In the genomic region with DNA sequence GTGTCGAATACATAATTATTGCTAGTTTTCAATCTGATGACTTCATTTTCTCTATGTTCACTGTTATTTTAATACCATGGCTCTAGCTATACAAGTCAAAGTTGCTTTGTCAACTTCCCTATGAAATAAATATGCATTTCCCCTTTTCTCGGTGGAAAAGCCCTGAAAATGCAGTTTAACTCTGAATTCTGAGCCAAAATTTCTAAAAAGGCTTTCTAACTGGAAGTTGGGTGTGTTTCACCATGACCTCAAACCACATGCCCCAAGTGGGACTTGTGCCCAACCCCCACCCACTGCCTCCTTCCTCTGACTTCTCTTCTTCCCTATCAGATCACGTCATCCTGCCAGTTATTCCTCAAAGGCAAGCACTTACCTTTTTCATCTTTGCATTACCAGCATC, we compare ENCODE assay signal across 13 cellular contexts. TPM values are rescaled to one million over a fixed set of nuclear protein-coding genes. Genes with fewer than 3 reads are reported as not detected.
DNase-seq lines count a peak whose midpoint lies in the region; ATAC-seq, FAIRE-seq and TF ChIP-seq lines count a peak whose summit lies in the region.
"Had no signal": no experiment of that assay in that cellular context is flagged by ENCODE, and none has a peak within 500 bp of the region (broad histone marks: within the 10 kb centered on the region; RNA-seq: fewer than 3 reads in every experiment).

No MANE protein-coding gene starts in this region.

- TF ChIP-seq CTCF in right lobe of liver (IDR thresholded peaks at IDR 0.05) (no peak), HepG2 (CRISPR knock-in tag; IDR thresholded peaks at IDR 0.05) (no peak), lower leg skin (IDR thresholded peaks at IDR 0.05) (no peak), H9 (conservative IDR thresholded peaks at IDR 0.05) (no peak)

- peak overlapping the region; percentile 31 for H3K27ac Mint-ChIP-seq in activated naive CD8-positive, alpha-beta T cell treated with anti-CD3 and anti-CD28 coated beads, Interleukin-2, amount 10 ng/mL, durations not matched to agents 7 days and 5 days
- no peak overlapping the region for H3K27ac Mint-ChIP-seq in H9
- H3K27ac Mint-ChIP-seq: nephron had no signal

- no peak for TF ChIP-seq RAD21 in HepG2 (CRISPR knock-in tag; IDR thresholded peaks at IDR 0.05)

- H3K27ac ChIP-seq in right lobe of liver: peak overlapping the region in 1 of 3 donors; percentile 29
- H3K27ac ChIP-seq in HepG2 (ENCODE audit: extremely low read length, insufficient read depth, low read length): no peak overlapping the region
- no peak overlapping the region for H3K27ac ChIP-seq in aorta (ENCODE audit: low read depth in 1 of 2, low read length in 2 of 2)
- H3K27ac ChIP-seq in H9 (ENCODE audit: insufficient read length, low read depth, low read length): no peak overlapping the region

- H3K4me3 ChIP-seq in right lobe of liver (no peak overlapping the region), HepG2 (replicated peaks in 1 of 3; ENCODE audit: insufficient read depth in 1 of 3, low read depth in 2 of 3, low read length in 3 of 3) (no peak overlapping the region), lower leg skin (ENCODE audit: low read depth, poor library complexity, severe bottlenecking) (no peak overlapping the region), aorta (ENCODE audit: low read length in 2 of 2) (no peak overlapping the region)

- H3K23me2 ChIP-seq in H9 (ENCODE audit: insufficient read length, low read depth, low read length, poor library complexity, severe bottlenecking): no peaks in the 10 kb centered on the region

- H2AFZ ChIP-seq in HepG2 (ENCODE audit: low read length) (no peak overlapping the region), H9 (ENCODE audit: low read length) (no peak overlapping the region)

- H2BK12ac ChIP-seq in H9 (ENCODE audit: insufficient read length, low read depth, low read length): no peak overlapping the region

- H3K18ac ChIP-seq in H9 (ENCODE audit: insufficient read length, low read depth, low read length): no peak overlapping the region

- no peak overlapping the region for H4K91ac ChIP-seq in H9 (ENCODE audit: insufficient read length, low read depth, low read length)

- peaks cover 61% of the 10 kb centered on the region for H3K36me3 Mint-ChIP-seq in activated naive CD8-positive, alpha-beta T cell treated with anti-CD3 and anti-CD28 coated beads, Interleukin-2, amount 10 ng/mL, durations not matched to agents 7 days and 5 days
- H3K36me3 Mint-ChIP-seq in H9 (ENCODE audit: insufficient read depth in 1 of 3, low read depth in 3 of 3): peaks cover 0 to 28% (median 0%) of the 10 kb centered on the region in 3 experiments; a peak in 5 of 7 replicates

- peak overlapping the region; percentile 53 for H3K4me3 Mint-ChIP-seq in activated naive CD8-positive, alpha-beta T cell treated with anti-CD3 and anti-CD28 coated beads, Interleukin-2, amount 10 ng/mL, durations not matched to agents 7 days and 5 days
- H3K4me3 Mint-ChIP-seq in H9: no peak overlapping the region
- H3K4me3 Mint-ChIP-seq: nephron had no signal

- no peak overlapping the region for H3T11ph ChIP-seq in H9 (ENCODE audit: low read length)

- no peaks in the 10 kb centered on the region for H3K27me3 ChIP-seq in right lobe of liver
- no peaks in the 10 kb centered on the region for H3K27me3 ChIP-seq in HepG2 (ENCODE audit: control insufficient read depth in 1 of 2, insufficient read depth in 2 of 2, low read length in 2 of 2)
- no peaks in the 10 kb centered on the region for H3K27me3 ChIP-seq in aorta (ENCODE audit: control insufficient read depth in 1 of 2, insufficient read depth in 2 of 2, low read length in 1 of 2)
- no peaks in the 10 kb centered on the region for H3K27me3 ChIP-seq in H9 (ENCODE audit: insufficient read depth, low read length)

- no peaks in the 10 kb centered on the region for H3K9me3 ChIP-seq in right lobe of liver
- no peaks in the 10 kb centered on the region for H3K9me3 ChIP-seq in HepG2 (ENCODE audit: low read length)
- no peaks in the 10 kb centered on the region for H3K9me3 ChIP-seq in aorta (ENCODE audit: control insufficient read depth, low read length)
- no peaks in the 10 kb centered on the region for H3K9me3 ChIP-seq in H9 (ENCODE audit: control insufficient read depth, low read depth, low read length)

- no peak overlapping the region for H2AK5ac ChIP-seq in H9 (ENCODE audit: insufficient read length, low read length)

- ATAC-seq in right lobe of liver (peak; percentile 45 to 65 (median 54)), HepG2 (no peak), aorta (ENCODE audit: low FRiP score) (peak; percentile 57)
- no peak for ATAC-seq in activated naive CD8-positive, alpha-beta T cell treated with anti-CD3 and anti-CD28 coated beads, Interleukin-2, amount 10 ng/mL, durations not matched to agents 7 days and 5 days (ENCODE audit: low read depth)

- no peak overlapping the region for H3K14ac ChIP-seq in H9 (ENCODE audit: insufficient read depth, low read length)

- peaks cover 61% of the 10 kb centered on the region for H3K4me1 Mint-ChIP-seq in activated naive CD8-positive, alpha-beta T cell treated with anti-CD3 and anti-CD28 coated beads, Interleukin-2, amount 10 ng/mL, durations not matched to agents 7 days and 5 days
- H3K4me1 Mint-ChIP-seq in H9: peaks cover 0 to 5% of the 10 kb centered on the region in 2 experiments; a peak in 1 of 4 replicates
- H3K4me1 Mint-ChIP-seq: nephron had no signal

- H2BK20ac ChIP-seq in H9 (ENCODE audit: low read depth, low read length, poor library complexity, severe bottlenecking): no peak overlapping the region

- BruUV-seq in HepG2 (replicated peaks; lab: Mats Ljungman, UMichigan): no TSS peak

- peaks cover 2% of the 10 kb centered on the region for H3K9me3 Mint-ChIP-seq in activated naive CD8-positive, alpha-beta T cell treated with anti-CD3 and anti-CD28 coated beads, Interleukin-2, amount 10 ng/mL, durations not matched to agents 7 days and 5 days
- no peaks in the 10 kb centered on the region for H3K9me3 Mint-ChIP-seq in H9
- H3K9me3 Mint-ChIP-seq: nephron had no signal

- H3K23ac ChIP-seq in H9 (ENCODE audit: insufficient read length, low read depth, low read length): no peak overlapping the region

- no peak overlapping the region for H2BK5ac ChIP-seq in H9 (ENCODE audit: insufficient read length, low read length)

- TF ChIP-seq POLR2A in right lobe of liver (IDR thresholded peaks at IDR 0.05): no peak
- TF ChIP-seq POLR2A in HepG2 (IDR thresholded peaks at IDR 0.05; ENCODE audit: insufficient read depth in 1 of 2, low read depth in 2 of 2, low read length in 2 of 2): no peak
- TF ChIP-seq POLR2A in lower leg skin (IDR thresholded peaks at IDR 0.05): no peak

- H4K5ac ChIP-seq in H9 (ENCODE audit: insufficient read length, low read depth, low read length): no peak overlapping the region

- H4K8ac ChIP-seq in H9 (replicated peaks; ENCODE audit: insufficient read length, low read depth, low read length): no peak overlapping the region

- H3K27me3 Mint-ChIP-seq in activated naive CD8-positive, alpha-beta T cell treated with anti-CD3 and anti-CD28 coated beads, Interleukin-2, amount 10 ng/mL, durations not matched to agents 7 days and 5 days: no peaks in the 10 kb centered on the region
- H3K27me3 Mint-ChIP-seq in H9 (ENCODE audit: low read depth): no peaks in the 10 kb centered on the region

- TF ChIP-seq EP300 in HepG2 (IDR thresholded peaks at IDR 0.05; ENCODE audit: low read depth in 2 of 2, low read length in 2 of 2) (no peak), HepG2 (CRISPR knock-in tag; IDR thresholded peaks at IDR 0.05; ENCODE audit: borderline replicate concordance) (no peak)

- no peak overlapping the region for H3K56ac ChIP-seq in H9 (ENCODE audit: insufficient read length, low read depth, low read length)

- POLR2A ChIA-PET in HepG2 (lab: Yijun Ruan, JAX): interaction anchor here (0.8 kb wide), 2 partner anchors 9 to 78 kb away, joined by 3 read pairs; partner anchors contain the start of gene MKNK1
- POLR2A ChIA-PET in activated naive CD8-positive, alpha-beta T cell treated with anti-CD3 and anti-CD28 coated beads, Interleukin-2, amount 10 ng/mL, durations not matched to agents 7 days and 5 days (lab: Charles Lee): interaction anchor here (1.8 to 2.4 kb wide), 3 partner anchors 9 to 13 kb away, joined by 6 to 14 read pairs (median 14); partner anchors contain the start of gene MKNK1

- H2BK15ac ChIP-seq in H9 (ENCODE audit: low read depth, low read length): no peak overlapping the region

- H2BK120ac ChIP-seq in H9 (ENCODE audit: low read depth, low read length, poor library complexity, severe bottlenecking): no peak overlapping the region

- H3K4me2 ChIP-seq in HepG2 (ENCODE audit: low read depth, low read length): no peak overlapping the region
- no peak overlapping the region for H3K4me2 ChIP-seq in H9 (ENCODE audit: insufficient read depth, insufficient read length, low read length)

- H3K36me3 ChIP-seq in right lobe of liver (peaks cover 0 to 39% (median 17%) of the 10 kb centered on the region in 4 donors), HepG2 (replicated peaks in 1 of 2; ENCODE audit: control insufficient read depth in 1 of 2, insufficient read depth in 2 of 2, low read length in 2 of 2) (peaks cover 7 to 36% of the 10 kb centered on the region in 2 experiments; a peak in 4 of 5 replicates), aorta (ENCODE audit: control insufficient read depth in 1 of 2, insufficient read depth in 2 of 2, low read length in 1 of 2) (peaks cover 8 to 9% of the 10 kb centered on the region in 2 donors)

- no peaks in the 10 kb centered on the region for H3K79me2 ChIP-seq in HepG2 (ENCODE audit: insufficient read depth, low read length)
- no peaks in the 10 kb centered on the region for H3K79me2 ChIP-seq in H9 (ENCODE audit: insufficient read depth, low read length)

- WGBS in right lobe of liver (ENCODE audit: insufficient coverage, low coverage, low lambda C conversion rate, missing lambda C conversion rate): 45% methylated on average over 3 of the region's 3 CpGs
- 96% methylated on average over 3 of the region's 3 CpGs for WGBS in HepG2 (ENCODE audit: low lambda C conversion rate)
- WGBS in lower leg skin, 2 donors: 33 to 47% methylated on average over 3 of the region's 3 CpGs
- 52 to 56% methylated on average over 3 of the region's 3 CpGs for WGBS in aorta, 2 donors
- WGBS in H9 (ENCODE audit: extremely low coverage, insufficient read length, low lambda C conversion rate): no CpG with 5 or more reads among the region's 3 CpGs

- CTCF ChIA-PET in HepG2 (lab: Yijun Ruan, JAX; ENCODE audit: low intra/inter-chr PET ratio, low total read pairs): no interaction called here

- H4K20me1 ChIP-seq in HepG2 (ENCODE audit: insufficient read depth, low read length) (no peaks in the 10 kb centered on the region), H9 (ENCODE audit: control insufficient read depth, insufficient read depth, insufficient read length) (no peaks in the 10 kb centered on the region)

- no peak for FAIRE-seq in HepG2 (lab: Jason Lieb, UNC)

- intact Hi-C loops in right lobe of liver (cut with DNase I) (no loop called here), HepG2 (cut with micrococcal nuclease; ENCODE audit: unreplicated experiment) (no loop called here), lower leg skin (cut with DNase I; ENCODE audit: low total_unique reads) (no loop called here), aorta (cut with DNase I) (no loop called here)

- H3K4me1 ChIP-seq in right lobe of liver (no peaks in the 10 kb centered on the region), HepG2 (ENCODE audit: insufficient read depth, low read length) (0 out of 2 replicates have a peak, but pooled peaks cover 3% of the 10 kb centered on the region), aorta (ENCODE audit: control insufficient read depth in 1 of 2, insufficient read depth in 2 of 2, low read length in 2 of 2) (no peaks in the 10 kb centered on the region), H9 (ENCODE audit: insufficient read depth, low read length) (no peaks in the 10 kb centered on the region; the same call in 1 of the 2 replicates)

- H3K9ac ChIP-seq in HepG2 (ENCODE audit: insufficient read depth, low read depth, low read length) (no peak overlapping the region), H9 (ENCODE audit: extremely low read depth, insufficient read length, low read length) (no peak overlapping the region)

- in situ Hi-C loops in HepG2 (cut with HindIII; ENCODE audit: extremely low pct_ligation_motif_present, low pct_unique_long_range_greater_than_20kb): no loop called here

- H3K79me1 ChIP-seq in H9 (ENCODE audit: insufficient read depth, low read depth, low read length, poor library complexity, severe bottlenecking): no peaks in the 10 kb centered on the region

- DNase-seq in right lobe of liver (peak in 2 of 3 donors; percentile 57 to 66), HepG2 (ENCODE audit: low spot score) (no peak), lower leg skin (ENCODE audit: low spot score in 2 of 2) (peak; percentile 78 to 92), aorta (peak; percentile 83 to 91), NCI-H2107 (lab: John Stamatoyannopoulos, UW) (no peak), H9 (no peak), H4 (ENCODE audit: low spot score) (no peak)
- DNase-seq in activated naive CD8-positive, alpha-beta T cell treated with anti-CD3 and anti-CD28 coated beads, Interleukin-2, amount 10 ng/mL, durations not matched to agents 7 days and 5 days: no peak
- DNase-seq: activated effector memory CD4-positive, alpha-beta T cell treated with Interleukin-2 at 50 U/mL for 16 hours; dermis blood vessel endothelial cell; stimulated activated CD4-positive, alpha-beta T cell treated with anti-CD3 and anti-CD28 coated beads, Interleukin-2, amount 100 ng/mL, for 48 hours; T1000 had no signal

- no peak overlapping the region for H3K4ac ChIP-seq in H9 (ENCODE audit: low read depth, low read length)

RNA-seq across cellular contexts. Expression of gene MKNK1, which starts 8.9 kb away (rescaled TPM):
- 10 to 100 TPM; 17.5 to 27.2 (median 20.8) TPM for total RNA-seq in right lobe of liver
- total RNA-seq in HepG2 (2016; rRNA removed; fragmentation: Illumina TruSeq; extraction: Trizol): 14.7 and 18.5 TPM in 2 replicates
- total RNA-seq in HepG2 (2016; cell fraction: cytosol; rRNA removed; fragmentation: Illumina TruSeq; extraction: Trizol; ENCODE audit: low read depth): 10.5 and 13.8 TPM in 2 replicates
- total RNA-seq in HepG2 (2016; cell fraction: insoluble cytoplasmic fraction; rRNA removed; fragmentation: Illumina TruSeq; extraction: Trizol): 14.4 and 19.1 TPM in 2 replicates
- 13.7 and 15.8 TPM in 2 replicates for total RNA-seq in HepG2 (2016; cell fraction: membrane; rRNA removed; fragmentation: Illumina TruSeq; extraction: Trizol)
- total RNA-seq in HepG2 (2016; cell fraction: nucleus; rRNA removed; fragmentation: Illumina TruSeq; extraction: Trizol): 21.2 and 21.4 TPM in 2 replicates
- polyA plus RNA-seq in HepG2 (2011; rRNA removed): 24.1 and 25.6 TPM in 2 replicates
- 16.8 and 17.9 TPM in 2 replicates for polyA plus RNA-seq in HepG2 (2011; cell fraction: cytosol; rRNA removed)
- 84.8 and 85.6 TPM in 2 replicates for polyA plus RNA-seq in HepG2 (2011; cell fraction: nucleus; rRNA removed)
- 16.8 and 18.6 TPM in 2 replicates for polyA plus RNA-seq in HepG2 (2012)
- polyA plus RNA-seq in HepG2 (2016; cell fraction: cytosol; fragmentation: Illumina TruSeq; extraction: Trizol; ENCODE audit: low read depth): 16.7 and 21.4 TPM in 2 replicates
- polyA plus RNA-seq in HepG2 (2016; cell fraction: insoluble cytoplasmic fraction; fragmentation: Illumina TruSeq; extraction: Trizol; ENCODE audit: low read depth): 20.0 and 23.4 TPM in 2 replicates
- polyA plus RNA-seq in HepG2 (2016; cell fraction: membrane; fragmentation: Illumina TruSeq; extraction: Trizol; ENCODE audit: low read depth): 14.8 and 17.5 TPM in 2 replicates
- polyA plus RNA-seq in HepG2 (2016; cell fraction: nucleus; fragmentation: Illumina TruSeq; extraction: Trizol; ENCODE audit: insufficient read depth, low read depth): 65.1 and 68.0 TPM in 2 replicates
- 29.1 and 38.2 TPM in 2 replicates for polyA minus RNA-seq in HepG2 (2011; rRNA and poly(A)+ RNA removed; ENCODE audit: low replicate concordance)
- 10.8 and 13.0 TPM in 2 replicates for polyA minus RNA-seq in HepG2 (2011; cell fraction: cytosol; rRNA and poly(A)+ RNA removed)
- 36.7 and 41.2 TPM in 2 replicates for polyA minus RNA-seq in HepG2 (2011; cell fraction: nucleus; rRNA and poly(A)+ RNA removed)
- total RNA-seq in activated naive CD8-positive, alpha-beta T cell treated with anti-CD3 and anti-CD28 coated beads, Interleukin-2, amount 10 ng/mL, durations not matched to agents 7 days and 5 days: 10 to 100 TPM; 65.4 to 70.2 TPM
- 10 to 100 TPM in 3 of 4 donors, 1 to 10 TPM in 1; 9.6 to 23.0 (median 13.7) TPM for total RNA-seq in lower leg skin
- 100 to 1,000 TPM in 1 of 2 donors, 10 to 100 TPM in 1; 64.2 to 111 TPM for total RNA-seq in aorta
- 10 to 100 TPM; 25.5 to 80.5 TPM for polyA plus RNA-seq in aorta
- total RNA-seq in H9 (2021): 12.9 and 13.4 TPM in 2 replicates
- total RNA-seq in H4 (2014; rRNA removed; shearing (Covaris generic)): 21.8 and 23.2 TPM in 2 replicates

RNA-seq across cellular contexts. Expression of gene MOB3C, which starts 21.5 kb away (rescaled TPM):
- 1 to 10 TPM; 2.6 to 6.3 (median 5.7) TPM for total RNA-seq in right lobe of liver
- total RNA-seq in HepG2 (2016; rRNA removed; fragmentation: Illumina TruSeq; extraction: Trizol): 3.1 and 3.5 TPM in 2 replicates
- total RNA-seq in HepG2 (2016; cell fraction: cytosol; rRNA removed; fragmentation: Illumina TruSeq; extraction: Trizol; ENCODE audit: low read depth): 0.79 and 1.5 TPM in 2 replicates
- total RNA-seq in HepG2 (2016; cell fraction: insoluble cytoplasmic fraction; rRNA removed; fragmentation: Illumina TruSeq; extraction: Trizol): 3.4 and 3.8 TPM in 2 replicates
- 3.4 and 3.6 TPM in 2 replicates for total RNA-seq in HepG2 (2016; cell fraction: membrane; rRNA removed; fragmentation: Illumina TruSeq; extraction: Trizol)
- total RNA-seq in HepG2 (2016; cell fraction: nucleus; rRNA removed; fragmentation: Illumina TruSeq; extraction: Trizol): 2.9 TPM in 2 replicates
- 4.1 and 6.8 TPM in 2 replicates for polyA plus RNA-seq in HepG2 (2011; rRNA removed)
- 3.7 and 4.9 TPM in 2 replicates for polyA plus RNA-seq in HepG2 (2011; cell fraction: cytosol; rRNA removed)
- polyA plus RNA-seq in HepG2 (2011; cell fraction: nucleus; rRNA removed): 10.1 and 10.6 TPM in 2 replicates
- 2.3 and 2.7 TPM in 2 replicates for polyA plus RNA-seq in HepG2 (2012)
- polyA plus RNA-seq in HepG2 (2016; cell fraction: cytosol; fragmentation: Illumina TruSeq; extraction: Trizol; ENCODE audit: low read depth): 1.1 TPM in 2 replicates
- 2.9 and 3.1 TPM in 2 replicates for polyA plus RNA-seq in HepG2 (2016; cell fraction: insoluble cytoplasmic fraction; fragmentation: Illumina TruSeq; extraction: Trizol; ENCODE audit: low read depth)
- polyA plus RNA-seq in HepG2 (2016; cell fraction: membrane; fragmentation: Illumina TruSeq; extraction: Trizol; ENCODE audit: low read depth): 2.2 and 2.4 TPM in 2 replicates
- 3.5 and 4.0 TPM in 2 replicates for polyA plus RNA-seq in HepG2 (2016; cell fraction: nucleus; fragmentation: Illumina TruSeq; extraction: Trizol; ENCODE audit: insufficient read depth, low read depth)
- polyA minus RNA-seq in HepG2 (2011; rRNA and poly(A)+ RNA removed; ENCODE audit: low replicate concordance): 6.7 and 10.0 TPM in 2 replicates
- polyA minus RNA-seq in HepG2 (2011; cell fraction: cytosol; rRNA and poly(A)+ RNA removed): 1.6 and 1.7 TPM in 2 replicates
- polyA minus RNA-seq in HepG2 (2011; cell fraction: nucleus; rRNA and poly(A)+ RNA removed): 5.7 and 7.6 TPM in 2 replicates
- 10 to 100 TPM; 21.0 to 23.8 TPM for total RNA-seq in activated naive CD8-positive, alpha-beta T cell treated with anti-CD3 and anti-CD28 coated beads, Interleukin-2, amount 10 ng/mL, durations not matched to agents 7 days and 5 days
- 10 to 100 TPM; 13.0 to 17.8 (median 13.6) TPM for total RNA-seq in lower leg skin
- 10 to 100 TPM; 23.2 to 31.2 TPM for total RNA-seq in aorta
- polyA plus RNA-seq in aorta: 10 to 100 TPM; 14.8 to 17.8 TPM
- 3.2 and 4.1 TPM in 2 replicates for total RNA-seq in H9 (2021)
- 4.3 and 6.6 TPM in 2 replicates for total RNA-seq in H4 (2014; rRNA removed; shearing (Covaris generic))

RNA-seq across cellular contexts. Expression of gene KNCN, which starts 43.7 kb away (rescaled TPM):
- total RNA-seq in right lobe of liver (not detected), HepG2 (2016; rRNA removed; fragmentation: Illumina TruSeq; extraction: Trizol) (not detected in 2 replicates), lower leg skin (not detected), aorta (not detected), H9 (2021) (not detected in 2 replicates)
- total RNA-seq in HepG2 (2016; cell fraction: cytosol; rRNA removed; fragmentation: Illumina TruSeq; extraction: Trizol; ENCODE audit: low read depth): not detected in 2 replicates
- total RNA-seq in HepG2 (2016; cell fraction: insoluble cytoplasmic fraction; rRNA removed; fragmentation: Illumina TruSeq; extraction: Trizol): not detected in 2 replicates
- total RNA-seq in HepG2 (2016; cell fraction: membrane; rRNA removed; fragmentation: Illumina TruSeq; extraction: Trizol): not detected in 2 replicates
- not detected in 2 replicates for total RNA-seq in HepG2 (2016; cell fraction: nucleus; rRNA removed; fragmentation: Illumina TruSeq; extraction: Trizol)
- polyA plus RNA-seq in HepG2 (2011; rRNA removed) (not detected in 2 replicates), aorta (under 1 TPM in 1 of 2 donors, not detected in 1; 0.15 TPM)
- polyA plus RNA-seq in HepG2 (2011; cell fraction: cytosol; rRNA removed): not detected in 2 replicates
- not detected in 2 replicates for polyA plus RNA-seq in HepG2 (2011; cell fraction: nucleus; rRNA removed)
- not detected in 2 replicates for polyA plus RNA-seq in HepG2 (2012)
- not detected in 2 replicates for polyA plus RNA-seq in HepG2 (2016; cell fraction: cytosol; fragmentation: Illumina TruSeq; extraction: Trizol; ENCODE audit: low read depth)
- polyA plus RNA-seq in HepG2 (2016; cell fraction: insoluble cytoplasmic fraction; fragmentation: Illumina TruSeq; extraction: Trizol; ENCODE audit: low read depth): not detected in 2 replicates
- not detected in 2 replicates for polyA plus RNA-seq in HepG2 (2016; cell fraction: membrane; fragmentation: Illumina TruSeq; extraction: Trizol; ENCODE audit: low read depth)
- polyA plus RNA-seq in HepG2 (2016; cell fraction: nucleus; fragmentation: Illumina TruSeq; extraction: Trizol; ENCODE audit: insufficient read depth, low read depth): not detected in 2 replicates
- polyA minus RNA-seq in HepG2 (2011; rRNA and poly(A)+ RNA removed; ENCODE audit: low replicate concordance): not detected in 2 replicates
- polyA minus RNA-seq in HepG2 (2011; cell fraction: cytosol; rRNA and poly(A)+ RNA removed): not detected in 2 replicates
- polyA minus RNA-seq in HepG2 (2011; cell fraction: nucleus; rRNA and poly(A)+ RNA removed): not detected in 2 replicates
- total RNA-seq in activated naive CD8-positive, alpha-beta T cell treated with anti-CD3 and anti-CD28 coated beads, Interleukin-2, amount 10 ng/mL, durations not matched to agents 7 days and 5 days: not detected
- not detected in 2 replicates for total RNA-seq in H4 (2014; rRNA removed; shearing (Covaris generic))
- total RNA-seq: dermis blood vessel endothelial cell had no signal

Comparison
In these comparisons a context has a peak if more than half of its experiments do, and no peak if none do; other contexts are left out.
1. ATAC-seq: peak in right lobe of liver (4 of 4) and aorta (single experiment); none in HepG2 (single experiment) and activated naive CD8-positive, alpha-beta T cell treated with anti-CD3 and anti-CD28 coated beads, Interleukin-2, amount 10 ng/mL, durations not matched to agents 7 days and 5 days (single experiment).
2. DNase-seq: peak in right lobe of liver (2 of 3), lower leg skin (2 of 2) and aorta (2 of 2); none in HepG2 (single experiment), activated naive CD8-positive, alpha-beta T cell treated with anti-CD3 and anti-CD28 coated beads, Interleukin-2, amount 10 ng/mL, durations not matched to agents 7 days and 5 days (single experiment), NCI-H2107 (single experiment), H9 (single experiment) and H4 (single experiment).